ENCODE assay signal across 33 cellular contexts in the genomic region with DNA sequence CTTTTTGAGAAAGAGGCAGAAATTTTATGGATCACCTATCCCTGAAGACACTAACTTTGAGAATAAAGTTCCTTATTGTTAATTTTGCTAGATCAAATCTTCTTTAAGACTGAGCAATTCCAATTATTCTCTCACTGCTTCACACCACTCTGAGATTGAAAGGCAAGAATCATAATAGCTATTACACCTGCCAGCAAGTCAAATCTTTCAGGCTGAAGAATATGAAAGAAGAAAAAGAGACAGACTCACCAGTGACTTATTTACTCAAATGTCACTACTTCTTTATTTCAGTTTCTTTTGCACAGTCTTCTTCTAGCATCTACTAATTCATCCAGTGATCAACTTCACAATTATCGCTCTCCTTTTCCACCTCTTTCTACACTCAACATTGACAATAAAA. TPM values are rescaled to one million over a fixed set of nuclear protein-coding genes. Genes with fewer than 3 reads are reported as not detected.
"Had no signal": no experiment of that assay in that cellular context is flagged by ENCODE, and none has a peak within 500 bp of the region (broad histone marks: within the 10 kb centered on the region; RNA-seq: fewer than 3 reads in every experiment).

No MANE protein-coding gene starts in this region.

- ATAC-seq: activated naive CD4-positive, alpha-beta T cell treated with anti-CD3 and anti-CD28 coated beads, Interleukin-2, amount 50 U/mL, for 72 hours; activated naive CD8-positive, alpha-beta T cell treated with anti-CD3 and anti-CD28 coated beads, Interleukin-2, amount 50 U/mL, for 24 hours; activated T-cell treated with anti-CD3 and anti-CD28 coated beads, Interleukin-2, amount 50 U/mL, for 4 hours; activated T-cell treated with anti-CD3 and anti-CD28 coated beads, Interleukin-2, amount 50 U/mL, for 72 hours; activated T-helper 17 cell treated with anti-CD3 and anti-CD28 coated beads, Interleukin-2, amount 50 U/mL, for 72 hours; body of pancreas had no signal

- H3K27ac ChIP-seq: adrenal gland, ascending aorta, body of pancreas, brain microvascular endothelial cell, breast epithelium, cardiac muscle cell had no signal

- H3K27me3 ChIP-seq: adrenal gland, ascending aorta, body of pancreas, brain microvascular endothelial cell, breast epithelium, cardiac muscle cell had no signal

- H3K36me3 ChIP-seq: adrenal gland, ascending aorta, brain microvascular endothelial cell, breast epithelium, cardiac muscle cell had no signal

- H3K4me3 ChIP-seq: adrenal gland, ascending aorta, body of pancreas, breast epithelium, cardiac muscle cell had no signal

- DNase-seq: activated effector memory CD4-positive, alpha-beta T cell treated with anti-CD3 and anti-CD28 coated beads, Interleukin-2, amount 50 U/mL, for 16 hours; activated effector memory CD4-positive, alpha-beta T cell treated with Interleukin-2 at 50 U/mL for 16 hours; activated gamma-delta T cell; activated gamma-delta T cell treated with Interleukin-2 at 50 U/mL for 16 hours; activated naive CD4-positive, alpha-beta T cell; activated naive CD4-positive, alpha-beta T cell treated with anti-CD3 and anti-CD28 coated beads for 36 hours; activated naive CD4-positive, alpha-beta T cell treated with anti-CD3 and anti-CD28 coated beads, Interleukin-2, amount 10 ng/mL, durations not matched to agents 7 days and 5 days; activated naive CD4-positive, alpha-beta T cell treated with anti-CD3 and anti-CD28 coated beads, Interleukin-2, amount 50 U/mL, for 16 hours; activated naive CD4-positive, alpha-beta T cell treated with Interleukin-2 at 50 U/mL for 16 hours; activated naive CD8-positive, alpha-beta T cell treated with anti-CD3 and anti-CD28 coated beads for 36 hours; activated naive CD8-positive, alpha-beta T cell treated with anti-CD3 and anti-CD28 coated beads, Interleukin-2, amount 10 ng/mL, durations not matched to agents 7 days and 5 days; activated naive CD8-positive, alpha-beta T cell treated with anti-CD3 and anti-CD28 coated beads, Interleukin-2, amount 50 U/mL, for 24 hours; activated T-cell treated with anti-CD3 and anti-CD28 coated beads, Interleukin-2, amount 50 U/mL, for 24 hours; activated T-cell treated with anti-CD3 and anti-CD28 coated beads, Interleukin-2, amount 50 U/mL, for 4 hours; activated T-cell treated with anti-CD3 and anti-CD28 coated beads, Interleukin-2, amount 50 U/mL, for 48 hours; activated T-cell treated with anti-CD3 and anti-CD28 coated beads, Interleukin-2, amount 50 U/mL, for 72 hours; adrenal gland; amniotic stem cell; amygdala; anterior cingulate cortex; aorta; body of pancreas; brain microvascular endothelial cell; caudate nucleus; central memory CD4-positive, alpha-beta T cell; cerebellar nuclear complex had no signal

- H3K9me3 ChIP-seq: adrenal gland, ascending aorta, body of pancreas, breast epithelium had no signal

- FAIRE-seq: astrocyte, bronchial epithelial cell had no signal

RNA-seq across cellular contexts. Expression of gene PLPPR1, which starts 35.9 kb away (rescaled TPM):
- polyA plus RNA-seq: aorta had no signal
